ENCODE assay signal across 8 cellular contexts in genomic region chr17:2087597-2088211, GRCh38. TPM values are rescaled to one million over a fixed set of nuclear protein-coding genes. Genes with fewer than 3 reads are reported as not detected.
DNase-seq lines count a peak whose midpoint lies in the region; ATAC-seq, FAIRE-seq and TF ChIP-seq lines count a peak whose summit lies in the region.

No MANE protein-coding gene starts in this region.

- 90% methylated on average over 10 of the region's 10 CpGs; no CpG with 5 or more reads in 1 of the 2 experiments for WGBS in H1 (ENCODE audit: extremely low coverage in 1 of 2, insufficient coverage in 1 of 2, insufficient read length in 1 of 2, insufficient replicate concordance in 2 of 2, low coverage in 1 of 2, low lambda C conversion rate in 2 of 2, missing lambda C conversion rate in 1 of 2), 2 experiments
- 14 to 34% (median 20%) methylated on average over 10 of the region's 10 CpGs for WGBS in spleen, 5 donors

- no peak overlapping the region for H3K18ac ChIP-seq in H1 (ENCODE audit: extremely low read depth, low read length)

- no peak overlapping the region for H3K23ac ChIP-seq in H1 (ENCODE audit: insufficient read length)

- TF ChIP-seq POLR2A in H1 (IDR thresholded peaks at IDR 0.05; ENCODE audit: control extremely low read depth in 1 of 2, low read depth in 2 of 2, low read length in 2 of 2), result no peak
- TF ChIP-seq POLR2A in spleen (IDR thresholded peaks at IDR 0.05), result no peak

- CTCF ChIA-PET in H1 (lab: Charles Lee; ENCODE audit: partially characterized antibody), result interaction anchor here (0.6 to 3.5 kb wide), 8 partner anchors 17 to 176 kb away, joined by 3 to 9 read pairs (median 4); partner anchors contain the start of gene HIC1

- ATAC-seq in HG02938 (IDR thresholded peaks at IDR 0.05; ENCODE audit: unreplicated experiment), result peak; percentile 36

- H4K8ac ChIP-seq in H1 (ENCODE audit: extremely low read depth, insufficient read depth, low read length), result no peak overlapping the region

- H3K56ac ChIP-seq in H1 (replicated peaks; ENCODE audit: insufficient read length, low read depth, low read length), result no peak overlapping the region

- peaks cover 2% of the 10 kb centered on the region; the same call in 1 of the 2 replicates for H3F3A ChIP-seq in DOHH2 (ENCODE audit: control insufficient read depth, insufficient read depth)

- H4K5ac ChIP-seq in H1 (ENCODE audit: insufficient read length, low read depth, low read length), result no peak overlapping the region

- no peak overlapping the region for H2BK15ac ChIP-seq in H1 (ENCODE audit: low read length)

- peak overlapping the region; percentile 37; the same call in 1 of the 2 replicates for H2BK5ac ChIP-seq in H1 (ENCODE audit: low read depth, low read length)

- intact Hi-C loops in spleen (cut with DNase I; ENCODE audit: low total_unique reads), result no loop called here

- H2AK5ac ChIP-seq in H1 (ENCODE audit: low read depth, low read length), result no peak overlapping the region

- H3K79me1 ChIP-seq in H1 (ENCODE audit: low read depth, low read length), result no peaks in the 10 kb centered on the region

- H4K91ac ChIP-seq in H1 (replicated peaks; ENCODE audit: insufficient read length, low read length), result no peak overlapping the region

- no peak overlapping the region for H3K14ac ChIP-seq in H1 (ENCODE audit: insufficient read length)

- H2BK120ac ChIP-seq in H1 (replicated peaks; ENCODE audit: low read depth, low read length), result no peak overlapping the region

- TF ChIP-seq RAD21 in H1 (IDR thresholded peaks at IDR 0.05 in 1 of 2, conservative IDR thresholded peaks at IDR 0.05 in 1 of 2; ENCODE audit: low read depth in 2 of 2, low read length in 2 of 2), result no peak

- TF ChIP-seq CTCF in DOHH2 (IDR thresholded peaks at IDR 0.05; ENCODE audit: low read depth, low read length, poor library complexity, severe bottlenecking) (no peak), H1 (IDR thresholded peaks at IDR 0.05; ENCODE audit: control extremely low read depth in 1 of 3, insufficient read depth in 1 of 3, low read depth in 1 of 3, low read length in 3 of 3) (no peak), spleen (IDR thresholded peaks at IDR 0.05 in 8 of 11, conservative IDR thresholded peaks at IDR 0.05 in 3 of 11) (no peak)

- no peak overlapping the region for H3K9ac ChIP-seq in H1 (replicated peaks in 1 of 4; ENCODE audit: extremely low read depth in 1 of 4, low read depth in 3 of 4, low read length in 3 of 4)

- H2BK20ac ChIP-seq in H1 (ENCODE audit: low read length), result no peak overlapping the region

- H3K9me3 ChIP-seq in DOHH2 (ENCODE audit: control insufficient read depth, insufficient read depth, low read length) (no peaks in the 10 kb centered on the region), H1 (ENCODE audit: insufficient read depth in 2 of 2, low read depth in 1 of 2, low read length in 1 of 2) (no peaks in the 10 kb centered on the region), spleen (no peaks in the 10 kb centered on the region)

- H2BK12ac ChIP-seq in H1 (ENCODE audit: low read depth, low read length), result no peak overlapping the region

- DNase-seq in UCSD-AML1 (lab: John Stamatoyannopoulos, UW; ENCODE audit: unreplicated experiment) (peak; percentile 74), H1 (ENCODE audit: low read depth in 1 of 2, low spot score in 2 of 2) (no peak), spleen (peak; percentile 87), COLO668 (lab: John Stamatoyannopoulos, UW; ENCODE audit: unreplicated experiment) (no peak), superior temporal gyrus (ENCODE audit: extremely low spot score) (no peak), midbrain (lab: John Stamatoyannopoulos, UW) (no peak)

- no peak overlapping the region for H3K4ac ChIP-seq in H1 (replicated peaks; ENCODE audit: insufficient read length, low read depth, low read length)

- FAIRE-seq in H1 (lab: Jason Lieb, UNC), result no peak

- H3K27ac ChIP-seq in DOHH2 (ENCODE audit: low read depth, low read length) (peak overlapping the region; percentile 23; the same call in 1 of the 2 replicates), H1 (ENCODE audit: low read depth, low read length) (no peak overlapping the region), spleen (peak overlapping the region; percentile 37 to 90 (median 84))

- POLR2A ChIA-PET in H1 (lab: Charles Lee; ENCODE audit: partially characterized antibody), result interaction anchor here (0.7 to 1.2 kb wide), 2 partner anchors 17 to 33 kb away, joined by 3 read pairs; partner anchors contain the start of gene HIC1

- no peaks in the 10 kb centered on the region for H3K9me2 ChIP-seq in DOHH2 (replicated peaks; ENCODE audit: control insufficient read depth, low read length)

- no peak overlapping the region for H2AFZ ChIP-seq in H1 (ENCODE audit: low read length)

- TF ChIP-seq EP300 in H1 (IDR thresholded peaks at IDR 0.05; ENCODE audit: borderline replicate concordance in 1 of 2, low read depth in 2 of 2, low read length in 2 of 2), result no peak

- H3K4me2 ChIP-seq in DOHH2 (ENCODE audit: low read length) (peak overlapping the region; percentile 95), H1 (ENCODE audit: insufficient read depth in 1 of 2, low read depth in 2 of 2, low read length in 2 of 2) (no peak overlapping the region)

- H4K20me1 ChIP-seq in DOHH2 (ENCODE audit: control insufficient read depth, insufficient read depth, low read depth, low read length) (no peaks in the 10 kb centered on the region; the same call in none of the 2 replicates), H1 (replicated peaks in 1 of 2; ENCODE audit: control insufficient read depth in 1 of 2, insufficient read depth in 2 of 2, low read length in 2 of 2) (peaks cover 0 to 5% of the 10 kb centered on the region in 2 experiments)

- H3K79me2 ChIP-seq in DOHH2 (ENCODE audit: control insufficient read depth, low read length) (no peaks in the 10 kb centered on the region), H1 (ENCODE audit: control insufficient read depth in 1 of 2, insufficient read depth in 2 of 2, low read length in 2 of 2) (no peaks in the 10 kb centered on the region)

- H3K27me3 ChIP-seq in DOHH2 (ENCODE audit: control insufficient read depth, low read length) (no peaks in the 10 kb centered on the region), H1 (replicated peaks in 1 of 4; ENCODE audit: control insufficient read depth in 3 of 4, extremely low read depth in 1 of 4, insufficient read depth in 3 of 4, low read length in 3 of 4) (no peaks in the 10 kb centered on the region), spleen (replicated peaks in 1 of 7) (no peaks in the 10 kb centered on the region)

- H3K4me1 ChIP-seq in DOHH2 (ENCODE audit: control insufficient read depth, low read length) (peaks cover 56% of the 10 kb centered on the region), H1 (replicated peaks in 1 of 4; ENCODE audit: control insufficient read depth in 3 of 4, insufficient read depth in 4 of 4, low read length in 3 of 4) (peaks cover 0 to 15% (median 4%) of the 10 kb centered on the region in 4 experiments; a peak in 4 of 7 replicates), spleen (peaks cover 75 to 100% (median 89%) of the 10 kb centered on the region in 6 donors)

- H3K36me3 ChIP-seq in DOHH2 (ENCODE audit: control insufficient read depth, low read length) (peaks cover 9% of the 10 kb centered on the region; the same call in 1 of the 2 replicates), H1 (ENCODE audit: control insufficient read depth in 2 of 4, insufficient read depth in 4 of 4, low read length in 3 of 4) (no peaks in the 10 kb centered on the region), spleen (peaks cover 0 to 13% (median 0%) of the 10 kb centered on the region in 6 donors)

- peak overlapping the region; percentile 70 for H3K4me3 ChIP-seq in DOHH2 (ENCODE audit: low read length)
- no peak overlapping the region for H3K4me3 ChIP-seq in H1 (ENCODE audit: extremely low read depth in 1 of 4, insufficient read depth in 2 of 4, low read depth in 3 of 4, low read length in 4 of 4)
- no peak overlapping the region for H3K4me3 ChIP-seq in spleen

- no peaks in the 10 kb centered on the region for H3K23me2 ChIP-seq in H1 (ENCODE audit: low read depth, low read length)

TF ChIP-seq in H1, 55 proteins besides CTCF, POLR2A, EP300 and RAD21 (continues in another document):
- no peak for TF ChIP-seq MAFK (IDR thresholded peaks at IDR 0.05; ENCODE audit: low read depth, low read length)

RNA-seq across cellular contexts. Expression of gene HIC1, which starts 32.8 kb away (rescaled TPM):
- 0.09 and 0.19 TPM in 2 replicates for total RNA-seq in H1 (2021; fragmentation: NEBNext Ultra II Directional; extraction: Animal tissue kit (Norgen Biotek cat#: 25700))
- polyA plus RNA-seq in H1 (2011; rRNA removed), result 0.06 and 0.11 TPM in 2 replicates
- polyA plus RNA-seq in H1 (2011; cell fraction: cytosol; rRNA removed), result 0.09 TPM
- 0.20 TPM for polyA plus RNA-seq in H1 (2011; cell fraction: nucleus; rRNA removed)
- polyA plus RNA-seq in H1 (2012, experiment 1 of 2), result 0.09 to 0.24 TPM (median 0.20 TPM) in 4 replicates
- polyA plus RNA-seq in H1 (2012, experiment 2 of 2), result 0.20 TPM
- 0.02 TPM for polyA plus RNA-seq in H1 (2013, experiment 1 of 2)
- 0.11 TPM for polyA plus RNA-seq in H1 (2013, experiment 2 of 2)
- 0.22 TPM in 1 of 2 replicates, not detected in the other for polyA minus RNA-seq in H1 (2011; rRNA and poly(A)+ RNA removed)
- not detected for polyA minus RNA-seq in H1 (2011; cell fraction: cytosol; rRNA and poly(A)+ RNA removed)
- polyA minus RNA-seq in H1 (2011; cell fraction: nucleus; rRNA and poly(A)+ RNA removed), result 0.30 TPM
- 10 to 100 TPM in 6 of 7 donors, 1 to 10 TPM in 1; 7.0 to 59.6 (median 23.3) TPM for total RNA-seq in spleen
- polyA plus RNA-seq in spleen, result 1 to 10 TPM; 1.3 to 4.7 (median 2.6) TPM

RNA-seq across cellular contexts. Expression of gene OVCA2, which starts 45.9 kb away (rescaled TPM):
- total RNA-seq in H1 (2021; fragmentation: NEBNext Ultra II Directional; extraction: Animal tissue kit (Norgen Biotek cat#: 25700)), result 14.9 and 15.3 TPM in 2 replicates
- 34.5 and 37.0 TPM in 2 replicates for polyA plus RNA-seq in H1 (2011; rRNA removed)
- polyA plus RNA-seq in H1 (2011; cell fraction: cytosol; rRNA removed), result 24.4 TPM
- polyA plus RNA-seq in H1 (2011; cell fraction: nucleus; rRNA removed), result 22.7 TPM
- 17.7 to 21.4 TPM (median 18.6 TPM) in 4 replicates for polyA plus RNA-seq in H1 (2012, experiment 1 of 2)
- polyA plus RNA-seq in H1 (2012, experiment 2 of 2), result 42.5 TPM
- polyA plus RNA-seq in H1 (2013, experiment 1 of 2), result 23.4 TPM
- polyA plus RNA-seq in H1 (2013, experiment 2 of 2), result 23.8 TPM
- 18.9 TPM in 2 replicates for polyA minus RNA-seq in H1 (2011; rRNA and poly(A)+ RNA removed)
- 7.5 TPM for polyA minus RNA-seq in H1 (2011; cell fraction: cytosol; rRNA and poly(A)+ RNA removed)
- 5.2 TPM for polyA minus RNA-seq in H1 (2011; cell fraction: nucleus; rRNA and poly(A)+ RNA removed)
- total RNA-seq in spleen, result 10 to 100 TPM; 20.9 to 51.3 (median 28.9) TPM
- polyA plus RNA-seq in spleen, result 10 to 100 TPM; 52.9 to 68.8 (median 66.4) TPM

RNA-seq across cellular contexts. Expression of gene DPH1, which starts 57.8 kb away (rescaled TPM):
- total RNA-seq in H1 (2021; fragmentation: NEBNext Ultra II Directional; extraction: Animal tissue kit (Norgen Biotek cat#: 25700)), result 24.9 and 27.1 TPM in 2 replicates
- polyA plus RNA-seq in H1 (2011; rRNA removed) (30.0 and 48.3 TPM in 2 replicates), spleen (10 to 100 TPM; 20.6 to 37.9 (median 20.9) TPM)
- polyA plus RNA-seq in H1 (2011; cell fraction: cytosol; rRNA removed), result 26.0 TPM
- polyA plus RNA-seq in H1 (2011; cell fraction: nucleus; rRNA removed), result 76.8 TPM
- 14.1 to 21.6 TPM (median 19.7 TPM) in 4 replicates for polyA plus RNA-seq in H1 (2012, experiment 1 of 2)
- polyA plus RNA-seq in H1 (2012, experiment 2 of 2), result 16.4 TPM
- polyA plus RNA-seq in H1 (2013, experiment 1 of 2), result 13.4 TPM
- polyA plus RNA-seq in H1 (2013, experiment 2 of 2), result 12.3 TPM
- polyA minus RNA-seq in H1 (2011; rRNA and poly(A)+ RNA removed), result 22.8 and 35.7 TPM in 2 replicates
- 15.0 TPM for polyA minus RNA-seq in H1 (2011; cell fraction: cytosol; rRNA and poly(A)+ RNA removed)
- polyA minus RNA-seq in H1 (2011; cell fraction: nucleus; rRNA and poly(A)+ RNA removed), result 34.4 TPM
- total RNA-seq in spleen, result 10 to 100 TPM; 38.3 to 58.5 (median 43.5) TPM

Comparison
In these comparisons a context has a peak if more than half of its experiments do, and no peak if none do; other contexts are left out.
1. DNase-seq: peak in UCSD-AML1 (single experiment) and spleen (single experiment); none in H1 (0 of 2), COLO668 (single experiment), superior temporal gyrus (single experiment) and midbrain (single experiment).